Comparison of ENCODE assay signal across 2 cellular contexts in genomic region chr11:31871310-31872073, GRCh38.
TF ChIP-seq lines count a peak whose summit lies in the region.

No MANE protein-coding gene starts in this region.

TF ChIP-seq in SK-N-SH, 30 proteins besides CTCF, POLR2A, EP300 and RAD21 (continued from another document):
- TF ChIP-seq IRF3 (IDR thresholded peaks at IDR 0.05; ENCODE audit: low read depth, low read length) (no peak), RXRA (IDR thresholded peaks at IDR 0.05; ENCODE audit: borderline replicate concordance, low read depth) (no peak), FOXM1 (IDR thresholded peaks at IDR 0.05; ENCODE audit: low read depth) (no peak), PBX3 (IDR thresholded peaks at IDR 0.05) (no peak), EZH2phosphoT487 (IDR thresholded peaks at IDR 0.05; ENCODE audit: borderline replicate concordance, low read depth) (no peak), USF1 (IDR thresholded peaks at IDR 0.05; ENCODE audit: borderline replicate concordance, low read depth) (no peak), TCF12 (IDR thresholded peaks at IDR 0.05) (no peak), REST (IDR thresholded peaks at IDR 0.05; ENCODE audit: low read depth, low read length) (no peak), ZBTB33 (IDR thresholded peaks at IDR 0.05; ENCODE audit: borderline replicate concordance, low read depth) (no peak), RCOR1 (IDR thresholded peaks at IDR 0.05; ENCODE audit: low read length) (no peak), FOSL2 (IDR thresholded peaks at IDR 0.05; ENCODE audit: borderline replicate concordance, low read depth) (no peak), FOXJ3 (CRISPR knock-in tag; IDR thresholded peaks at IDR 0.05) (no peak)

TF ChIP-seq in SK-N-SH treated with all-trans-retinoic acid at 6 μM for 48 hours, 23 proteins besides CTCF, POLR2A, EP300 and RAD21 (continued from another document):
- TF ChIP-seq CSRNP3 (CRISPR knock-in tag; IDR thresholded peaks at IDR 0.05): no peak
- TF ChIP-seq ESRRG (CRISPR knock-in tag; IDR thresholded peaks at IDR 0.05): no peak
- no peak for TF ChIP-seq PATZ1 (CRISPR knock-in tag; IDR thresholded peaks at IDR 0.05; ENCODE audit: borderline replicate concordance)
- no peak for TF ChIP-seq TSHZ2 (CRISPR knock-in tag; IDR thresholded peaks at IDR 0.05)
- TF ChIP-seq ZNF70 (CRISPR knock-in tag; IDR thresholded peaks at IDR 0.05): no peak
- TF ChIP-seq BACH2 (CRISPR knock-in tag; IDR thresholded peaks at IDR 0.05; ENCODE audit: borderline replicate concordance): no peak
- no peak for TF ChIP-seq CSDC2 (CRISPR knock-in tag; IDR thresholded peaks at IDR 0.05)
- TF ChIP-seq POU6F1 (CRISPR knock-in tag; IDR thresholded peaks at IDR 0.05; ENCODE audit: borderline replicate concordance, low read depth): no peak
- TF ChIP-seq TCF4 (CRISPR knock-in tag; IDR thresholded peaks at IDR 0.05; ENCODE audit: borderline replicate concordance): no peak
- TF ChIP-seq ISL1 (CRISPR knock-in tag; IDR thresholded peaks at IDR 0.05): no peak
- TF ChIP-seq ZFP3 (CRISPR knock-in tag; IDR thresholded peaks at IDR 0.05): no peak
- TF ChIP-seq TOX (CRISPR knock-in tag; IDR thresholded peaks at IDR 0.05; ENCODE audit: borderline replicate concordance): no peak
